In genomic region chr3:10738688-10739372, GRCh38 we compare ENCODE assay signal across 8 cellular contexts.
A peak's percentile ranks its signal among the peaks of the same experiment; 100 is the strongest.
DNase-seq lines count a peak whose midpoint lies in the region; ATAC-seq and TF ChIP-seq lines count a peak whose summit lies in the region.

No MANE protein-coding gene starts in this region.

- intact Hi-C loops in Calu3 (cut with micrococcal nuclease; ENCODE audit: unreplicated experiment), result loop anchor here (1.0 to 2.0 kb wide), 2 partner anchors 322 to 394 kb away; no protein-coding TSS in a partner anchor

- peak; percentile 78 for TF ChIP-seq CTCF in Calu3 (IDR thresholded peaks at IDR 0.05; ENCODE audit: unreplicated experiment)

- H3K9me3 Mint-ChIP-seq in Calu3 (ENCODE audit: low read depth, unreplicated experiment), result no peaks in the 10 kb centered on the region
- no peaks in the 10 kb centered on the region for H3K9me3 Mint-ChIP-seq in natural killer cell treated with Interleukin-12 subunit alpha and Interleukin-12 subunit beta and Interleukin-15 and Interleukin-18, amount 100 ng/mL, for 72 hours
- H3K9me3 Mint-ChIP-seq in stimulated activated memory B cell treated with anti-CD40 and anti-IgM and Interleukin-4, amounts not matched to agents 10 μg/mL and 1 μg/mL and 100 μg/mL, for 72 hours, result peaks cover 3% of the 10 kb centered on the region

- peak; percentile 70 for DNase-seq in Calu3
- peak; percentile 45 for DNase-seq in HT-29 (ENCODE audit: low spot score)
- DNase-seq in OCI-M1 (lab: John Stamatoyannopoulos, UW), result peak; percentile 83
- peak; percentile 55 for DNase-seq in activated T-helper 1 cell treated with Interleukin-2 at 50 U/mL for 16 hours (ENCODE audit: low read depth)
- DNase-seq in fibroblast of peridontal ligament (ENCODE audit: extremely low read depth), result peak; percentile 70
- DNase-seq in natural killer cell treated with Interleukin-12 subunit alpha and Interleukin-12 subunit beta and Interleukin-15 and Interleukin-18, amount 100 ng/mL, for 72 hours (ENCODE audit: low spot score), result peak; percentile 79
- no peak for DNase-seq in NK-92 treated with Interleukin-12 subunit alpha and Interleukin-12 subunit beta, amount 100 ng/mL, for 24 hours (lab: John Stamatoyannopoulos, UW)

- peaks cover 83% of the 10 kb centered on the region for H3K27me3 Mint-ChIP-seq in Calu3 (ENCODE audit: unreplicated experiment)
- peaks cover 27 to 65% of the 10 kb centered on the region in 2 donors for H3K27me3 Mint-ChIP-seq in natural killer cell treated with Interleukin-12 subunit alpha and Interleukin-12 subunit beta and Interleukin-15 and Interleukin-18, amount 100 ng/mL, for 72 hours
- peaks cover 61% of the 10 kb centered on the region for H3K27me3 Mint-ChIP-seq in stimulated activated memory B cell treated with anti-CD40 and anti-IgM and Interleukin-4, amounts not matched to agents 10 μg/mL and 1 μg/mL and 100 μg/mL, for 72 hours

- CTCF ChIA-PET in Calu3 (lab: Charles Lee), result interaction anchor here (0.8 to 1.7 kb wide), 4 partner anchors 10 to 321 kb away, joined by 3 to 9 read pairs (median 4); no protein-coding TSS in a partner anchor

- no TSS peak for BruUV-seq in Calu3 (replicated peaks; lab: Mats Ljungman, UMichigan)

- no peaks in the 10 kb centered on the region for H3K4me1 Mint-ChIP-seq in Calu3 (ENCODE audit: low read depth, unreplicated experiment)
- H3K4me1 Mint-ChIP-seq in natural killer cell treated with Interleukin-12 subunit alpha and Interleukin-12 subunit beta and Interleukin-15 and Interleukin-18, amount 100 ng/mL, for 72 hours (ENCODE audit: low read depth in 2 of 2), result peaks cover 7% of the 10 kb centered on the region in 2 donors
- peaks cover 7% of the 10 kb centered on the region for H3K4me1 Mint-ChIP-seq in stimulated activated memory B cell treated with anti-CD40 and anti-IgM and Interleukin-4, amounts not matched to agents 10 μg/mL and 1 μg/mL and 100 μg/mL, for 72 hours

- H3K4me3 Mint-ChIP-seq in Calu3 (ENCODE audit: low read depth, unreplicated experiment), result no peak overlapping the region
- H3K4me3 Mint-ChIP-seq in natural killer cell treated with Interleukin-12 subunit alpha and Interleukin-12 subunit beta and Interleukin-15 and Interleukin-18, amount 100 ng/mL, for 72 hours, result peak overlapping the region; percentile 48
- H3K4me3 Mint-ChIP-seq in stimulated activated memory B cell treated with anti-CD40 and anti-IgM and Interleukin-4, amounts not matched to agents 10 μg/mL and 1 μg/mL and 100 μg/mL, for 72 hours, result peak overlapping the region; percentile 35

- no peak overlapping the region for H3K27ac Mint-ChIP-seq in Calu3 (ENCODE audit: unreplicated experiment)
- H3K27ac Mint-ChIP-seq in natural killer cell treated with Interleukin-12 subunit alpha and Interleukin-12 subunit beta and Interleukin-15 and Interleukin-18, amount 100 ng/mL, for 72 hours, result no peak overlapping the region
- H3K27ac Mint-ChIP-seq in stimulated activated memory B cell treated with anti-CD40 and anti-IgM and Interleukin-4, amounts not matched to agents 10 μg/mL and 1 μg/mL and 100 μg/mL, for 72 hours, result no peak overlapping the region

- peak; percentile 63 to 79 for ATAC-seq in natural killer cell treated with Interleukin-12 subunit alpha and Interleukin-12 subunit beta and Interleukin-15 and Interleukin-18, amount 100 ng/mL, for 72 hours
- peak; percentile 77 for ATAC-seq in stimulated activated memory B cell treated with anti-CD40 and anti-IgM and Interleukin-4, amounts not matched to agents 10 μg/mL and 1 μg/mL and 100 μg/mL, for 72 hours

- H3K36me3 Mint-ChIP-seq in Calu3 (ENCODE audit: insufficient read depth, unreplicated experiment), result no peaks in the 10 kb centered on the region
- no peaks in the 10 kb centered on the region for H3K36me3 Mint-ChIP-seq in natural killer cell treated with Interleukin-12 subunit alpha and Interleukin-12 subunit beta and Interleukin-15 and Interleukin-18, amount 100 ng/mL, for 72 hours
- no peaks in the 10 kb centered on the region for H3K36me3 Mint-ChIP-seq in stimulated activated memory B cell treated with anti-CD40 and anti-IgM and Interleukin-4, amounts not matched to agents 10 μg/mL and 1 μg/mL and 100 μg/mL, for 72 hours
